In the genomic region with DNA sequence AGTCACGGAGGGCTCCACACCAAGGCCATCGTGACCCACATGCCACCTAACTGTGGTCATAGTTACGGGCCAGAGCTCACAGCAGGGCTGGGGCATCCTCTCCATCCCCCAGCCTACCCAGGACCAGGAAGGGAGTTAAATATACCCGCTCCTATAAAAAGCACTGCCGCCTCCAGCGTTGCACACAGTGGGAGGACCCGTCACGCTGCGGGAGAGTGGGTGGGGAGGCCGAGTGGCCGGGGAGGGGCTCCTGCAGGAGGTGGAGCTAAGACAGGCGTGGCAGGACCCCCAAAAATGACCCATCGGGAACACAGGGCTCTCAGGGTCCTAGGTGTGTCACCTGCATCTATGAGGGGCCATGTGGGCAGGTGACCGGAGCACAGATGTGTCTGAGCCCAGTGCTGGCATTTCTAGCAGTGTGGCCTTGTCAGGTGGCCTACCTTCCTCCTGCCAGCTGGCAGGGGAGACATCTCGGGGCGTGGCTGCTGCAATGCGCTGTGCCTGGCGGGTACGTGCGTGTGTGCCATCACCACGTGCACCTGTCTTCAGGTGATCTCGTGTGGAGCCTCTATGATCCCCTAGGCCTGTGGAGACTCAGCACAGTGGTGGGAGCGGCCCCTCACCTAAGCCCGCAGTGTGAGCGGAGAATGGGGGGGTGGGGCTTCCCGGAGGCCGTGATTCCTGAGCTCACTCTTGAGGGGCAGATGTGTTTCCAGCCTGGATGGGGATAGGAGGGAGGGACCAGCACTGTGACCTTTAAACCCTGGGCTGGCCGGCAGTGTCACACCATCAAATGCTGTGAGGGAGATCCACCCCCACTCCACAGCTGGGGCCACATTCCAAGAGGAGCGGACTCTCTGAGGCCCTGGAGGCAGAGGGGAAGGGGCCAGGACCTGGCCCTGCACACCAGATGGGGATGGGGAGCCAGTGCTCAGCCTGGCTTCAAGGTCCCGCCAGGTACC, we compare ENCODE assay signal across 19 cellular contexts. TPM values are rescaled to one million over a fixed set of nuclear protein-coding genes. Genes with fewer than 3 reads are reported as not detected.
DNase-seq lines count a peak whose midpoint lies in the region; ATAC-seq lines count a peak whose summit lies in the region.
"Had no signal": no experiment of that assay in that cellular context is flagged by ENCODE, and none has a peak within 500 bp of the region (broad histone marks: within the 10 kb centered on the region; RNA-seq: fewer than 3 reads in every experiment).

No MANE protein-coding gene starts in this region.

- H3K27ac ChIP-seq in temporal lobe (ENCODE audit: low read depth, low read length): peak overlapping the region; percentile 44
- H3K27ac ChIP-seq: C4-2B had no signal

- intact Hi-C loops in head of caudate nucleus (cut with DNase I): loop anchor here (10.0 kb wide), 1 partner anchor 77 kb away; a partner anchor contains a TSS

- no peaks in the 10 kb centered on the region for H3K27me3 ChIP-seq in NT2/D1 (ENCODE audit: insufficient read depth, insufficient read length)

- H3K9ac ChIP-seq in NT2/D1 (ENCODE audit: insufficient read length, low read depth): peak overlapping the region; percentile 42

- peaks cover 58% of the 10 kb centered on the region for H3K36me3 ChIP-seq in NT2/D1 (ENCODE audit: insufficient read depth, insufficient read length, low read length)

- H3K4me1 ChIP-seq in NT2/D1 (ENCODE audit: insufficient read depth, insufficient read length): peaks cover 17% of the 10 kb centered on the region

- no peak overlapping the region for H3K4me3 ChIP-seq in NT2/D1 (ENCODE audit: insufficient read length, low read depth)
- H3K4me3 ChIP-seq: GM12878, GM23338 had no signal

- no peak for ATAC-seq in esophagus mucosa
- ATAC-seq: GM23338, SK-N-SH treated with all-trans-retinoic acid at 6 μM for 48 hours had no signal

- H3K9me3 ChIP-seq in NT2/D1 (ENCODE audit: insufficient read depth, low read length): no peaks in the 10 kb centered on the region

- DNase-seq in NCI-H748 (lab: John Stamatoyannopoulos, UW; ENCODE audit: unreplicated experiment) (peak; percentile 15), NCI-H748 treated with DMSO at 0.1 percent for 48 hours (lab: John Stamatoyannopoulos, UW) (no peak), NT2/D1 (ENCODE audit: low read depth, low spot score) (no peak), head of caudate nucleus (peak in 22 of 42 donors; percentile 25 to 78 (median 58)), retina (no peak), iPS-NIHi7 (ENCODE audit: extremely low spot score) (no peak)
- DNase-seq: 8988T, Calu3, NCI-H1436 treated with DMSO at 0.1 percent for 48 hours, NCI-H2081, NCI-H524 treated with DMSO at 0.1 percent for 48 hours, Right ventricle myocardium superior had no signal

RNA-seq across cellular contexts. Expression of a gene that starts 17.7 kb away (rescaled TPM):
- total RNA-seq in temporal lobe: 63.9 TPM
- 41.0 TPM for total RNA-seq in esophagus mucosa

RNA-seq across cellular contexts. Expression of a gene that starts 24.4 kb away (rescaled TPM):
- total RNA-seq in temporal lobe: 3.4 TPM
- 12.1 TPM for total RNA-seq in esophagus mucosa

RNA-seq across cellular contexts. Expression of a gene that starts 36.5 kb away (rescaled TPM):
- not detected for total RNA-seq in temporal lobe
- total RNA-seq in esophagus mucosa: 22.3 TPM
- total RNA-seq: GM23338, LHCN-M2, Right ventricle myocardium superior had no signal

RNA-seq across cellular contexts. Expression of a gene that starts 37.8 kb away (rescaled TPM):
- total RNA-seq in temporal lobe: 20.7 TPM
- 15.7 TPM for total RNA-seq in esophagus mucosa

RNA-seq across cellular contexts. Expression of a gene that starts 55.8 kb away (rescaled TPM):
- total RNA-seq in temporal lobe (0.25 TPM), esophagus mucosa (not detected)
- total RNA-seq: Calu3, GM12878, GM23338, LHCN-M2 had no signal

Comparison
In these comparisons a context has a peak if more than half of its experiments do, and no peak if none do; other contexts are left out.
1. DNase-seq: peak in NCI-H748 (single experiment) and head of caudate nucleus (22 of 42); none in NCI-H748 treated with DMSO at 0.1 percent for 48 hours (single experiment), NT2/D1 (single experiment), retina (single experiment) and iPS-NIHi7 (single experiment).
2. RNA of a gene that starts 36.5 kb away (total RNA-seq): 22.3 TPM in esophagus mucosa (single experiment); not detected in temporal lobe (single experiment); every median in the first group is over 10 times any median in the second.